ENCODE assay signal across 8 cellular contexts in the genomic region with DNA sequence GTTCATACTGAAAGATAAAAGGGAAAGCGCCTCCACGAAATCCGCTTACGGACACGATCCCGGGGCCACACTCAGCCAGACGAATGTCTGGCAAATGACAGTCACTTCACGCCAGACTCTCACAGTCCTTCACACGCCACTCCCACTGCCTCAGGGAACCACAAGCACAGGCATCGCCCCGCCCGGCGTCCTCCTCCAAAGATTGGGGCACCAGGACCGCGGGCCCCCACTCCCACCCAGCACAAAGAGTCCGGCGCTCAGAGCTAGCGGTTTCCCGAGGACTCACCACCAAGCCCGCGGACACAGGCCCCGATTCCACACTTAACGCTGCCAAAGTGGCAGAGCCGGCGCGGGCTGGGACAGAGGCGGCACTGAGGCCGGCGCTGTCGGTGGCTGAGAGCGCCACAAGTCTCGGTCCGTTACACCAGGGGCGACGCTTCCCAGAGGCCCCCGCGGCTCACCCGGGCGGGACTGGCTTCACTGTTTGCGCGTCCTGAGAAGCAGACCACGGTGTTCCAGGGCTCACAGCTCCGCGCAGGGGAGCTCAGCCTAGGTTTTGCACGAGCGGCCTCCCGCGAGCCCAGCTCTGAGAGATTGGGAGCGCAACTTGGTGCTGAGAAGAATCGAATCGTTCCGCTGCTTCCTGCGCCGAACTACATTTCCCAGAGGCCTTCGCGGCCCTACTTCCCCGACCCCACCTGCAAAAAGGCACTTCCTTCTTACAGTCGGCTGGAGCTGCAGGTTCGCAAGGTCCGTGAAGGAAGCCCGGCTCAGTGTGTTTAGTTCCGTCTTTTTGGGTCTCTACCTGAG. TPM values are rescaled to one million over a fixed set of nuclear protein-coding genes. Genes with fewer than 3 reads are reported as not detected.
DNase-seq lines count a peak whose midpoint lies in the region; ATAC-seq and TF ChIP-seq lines count a peak whose summit lies in the region.

A gene (minus strand): TSS at position 647 of the 810 bp plus-strand sequence. CDS start 22,523 bp downstream, outside the sequence.

- H3K9ac ChIP-seq in HUES48 (ENCODE audit: low read depth, low read length) = peak within 1 kb of the TSS; percentile 44
- peak within 1 kb of the TSS; percentile 73 to 79 for H3K9ac ChIP-seq in mucosa of rectum (ENCODE audit: low read depth in 1 of 2, low read length in 2 of 2)

- BruUV-seq in Caco-2 (replicated peaks; lab: Mats Ljungman, UMichigan) = no TSS peak
- no TSS peak for BruUV-seq in OCI-LY7 (replicated peaks; lab: Mats Ljungman, UMichigan)

- H3K27me3 Mint-ChIP-seq in Caco-2 (ENCODE audit: insufficient read depth, unreplicated experiment) = no peaks in the 10 kb centered on the region
- no peaks in the 10 kb centered on the region for H3K27me3 Mint-ChIP-seq in activated T-cell treated with anti-CD3 and anti-CD28 coated beads, Interleukin-2, amount 50 U/mL, for 24 hours

- peaks cover 21% of the 10 kb centered on the region for H3K9me3 Mint-ChIP-seq in Caco-2 (ENCODE audit: unreplicated experiment)
- H3K9me3 Mint-ChIP-seq in activated T-cell treated with anti-CD3 and anti-CD28 coated beads, Interleukin-2, amount 50 U/mL, for 24 hours = peaks cover 32% of the 10 kb centered on the region

- no peaks in the 10 kb centered on the region for H3K36me3 ChIP-seq in Caco-2 (ENCODE audit: control insufficient read depth, insufficient read depth, low read length)
- peaks cover 28% of the 10 kb centered on the region for H3K36me3 ChIP-seq in HUES48 (ENCODE audit: control insufficient read depth, insufficient read depth, low read length)
- H3K36me3 ChIP-seq in OCI-LY7 (ENCODE audit: insufficient read depth, low read length) = peaks cover 41% of the 10 kb centered on the region
- no peaks in the 10 kb centered on the region for H3K36me3 ChIP-seq in esophagus (ENCODE audit: control insufficient read depth in 2 of 2, insufficient read depth in 2 of 2, low read length in 1 of 2)
- peaks cover 14 to 15% of the 10 kb centered on the region in 2 donors for H3K36me3 ChIP-seq in mucosa of rectum (ENCODE audit: control insufficient read depth in 2 of 2, insufficient read depth in 2 of 2, low read length in 2 of 2)

- H3K4me3 Mint-ChIP-seq in Caco-2 (ENCODE audit: unreplicated experiment) = peak within 1 kb of the TSS; percentile 39
- peak within 1 kb of the TSS; percentile 97 for H3K4me3 Mint-ChIP-seq in activated T-cell treated with anti-CD3 and anti-CD28 coated beads, Interleukin-2, amount 50 U/mL, for 24 hours

- H3K27ac ChIP-seq in HUES48 (ENCODE audit: low read depth, low read length) = peak within 1 kb of the TSS; percentile 86
- H3K27ac ChIP-seq in OCI-LY7 (ENCODE audit: low read depth, low read length, poor library complexity, severe bottlenecking) = peak within 1 kb of the TSS; percentile 81
- H3K27ac ChIP-seq in esophagus (ENCODE audit: low read depth in 2 of 2, low read length in 1 of 2) = peak within 1 kb of the TSS; percentile 91 to 97
- peak within 1 kb of the TSS; percentile 78 to 88 for H3K27ac ChIP-seq in mucosa of rectum (ENCODE audit: low read depth in 2 of 2, low read length in 2 of 2)

- H3K4me1 ChIP-seq in Caco-2 (no peaks in the 10 kb centered on the region), HUES48 (ENCODE audit: control insufficient read depth, insufficient read depth, low read length) (no peaks in the 10 kb centered on the region), OCI-LY7 (ENCODE audit: insufficient read depth, low read length, poor library complexity, severe bottlenecking) (peaks cover 16% of the 10 kb centered on the region), esophagus (ENCODE audit: control insufficient read depth in 2 of 2, insufficient read depth in 2 of 2, low read length in 1 of 2) (peaks cover 0 to 7% of the 10 kb centered on the region in 2 donors), mucosa of rectum (ENCODE audit: control insufficient read depth in 2 of 2, insufficient read depth in 2 of 2, low read length in 2 of 2) (peaks cover 13 to 19% of the 10 kb centered on the region in 2 donors)

- H3K27ac Mint-ChIP-seq in Caco-2 (ENCODE audit: unreplicated experiment) = no peak within 1 kb of the TSS
- H3K27ac Mint-ChIP-seq in activated T-cell treated with anti-CD3 and anti-CD28 coated beads, Interleukin-2, amount 50 U/mL, for 24 hours = peak within 1 kb of the TSS; percentile 97

- DNase-seq in Caco-2 (peak in 1 of 2 experiments; percentile 47), OCI-LY7 (ENCODE audit: low spot score) (peak; percentile 94)
- DNase-seq in activated T-cell treated with anti-CD3 and anti-CD28 coated beads, Interleukin-2, amount 50 U/mL, for 24 hours = peak; percentile 89
- peak; percentile 72 to 76 for DNase-seq in stimulated activated CD8-positive, alpha-beta memory T cell treated with anti-CD3 and anti-CD28 coated beads, Interleukin-4, amount 100 ng/mL, for 4 hours (ENCODE audit: low read depth in 2 of 2, low spot score in 1 of 2)

- H3K4me3 ChIP-seq in Caco-2 (ENCODE audit: low read depth, low read length) = no peak within 1 kb of the TSS
- H3K4me3 ChIP-seq in HUES48 (ENCODE audit: low read depth, low read length) = peak within 1 kb of the TSS; percentile 96
- H3K4me3 ChIP-seq in OCI-LY7 (ENCODE audit: low read depth, low read length, poor library complexity, severe bottlenecking) = peak within 1 kb of the TSS; percentile 78
- H3K4me3 ChIP-seq in esophagus (ENCODE audit: low read depth in 1 of 2, low read length in 2 of 2) = peak within 1 kb of the TSS; percentile 77 to 86
- peak within 1 kb of the TSS; percentile 86 to 99 for H3K4me3 ChIP-seq in mucosa of rectum (ENCODE audit: low read length in 2 of 2)

- ATAC-seq in GM21381 (IDR thresholded peaks at IDR 0.05; ENCODE audit: unreplicated experiment) = peak; percentile 64

- peaks cover 12% of the 10 kb centered on the region; the same call in 1 of the 2 replicates for H3K79me2 ChIP-seq in OCI-LY7 (ENCODE audit: insufficient read depth, low read depth, low read length)

- intact Hi-C loops in Caco-2 (cut with micrococcal nuclease; ENCODE audit: unreplicated experiment) = no loop called here
- intact Hi-C loops in OCI-LY7 (cut with micrococcal nuclease; ENCODE audit: unreplicated experiment) = loop anchor here (1.0 to 10.0 kb wide), 7 partner anchors 96 to 1252 kb away; a partner anchor contains a TSS

- H3K4me1 Mint-ChIP-seq in Caco-2 (ENCODE audit: low read depth, unreplicated experiment) = no peaks in the 10 kb centered on the region
- peaks cover 33% of the 10 kb centered on the region for H3K4me1 Mint-ChIP-seq in activated T-cell treated with anti-CD3 and anti-CD28 coated beads, Interleukin-2, amount 50 U/mL, for 24 hours (ENCODE audit: low read depth)

- H3K27me3 ChIP-seq in Caco-2 (replicated peaks; ENCODE audit: control insufficient read depth, insufficient read depth, low read length) (no peaks in the 10 kb centered on the region), HUES48 (ENCODE audit: control insufficient read depth, insufficient read depth, low read length) (no peaks in the 10 kb centered on the region), esophagus (ENCODE audit: control insufficient read depth in 1 of 2, insufficient read depth in 2 of 2, low read length in 2 of 2) (no peaks in the 10 kb centered on the region), mucosa of rectum (ENCODE audit: control insufficient read depth in 2 of 2, insufficient read depth in 2 of 2, low read length in 2 of 2) (no peaks in the 10 kb centered on the region)

- CTCF ChIA-PET in Caco-2 (lab: Charles Lee) = no interaction called here
- CTCF ChIA-PET in OCI-LY7 (lab: Charles Lee; ENCODE audit: unreplicated experiment) = no interaction called here

- H3K36me3 Mint-ChIP-seq in Caco-2 (ENCODE audit: insufficient read depth, unreplicated experiment) = no peaks in the 10 kb centered on the region
- H3K36me3 Mint-ChIP-seq in activated T-cell treated with anti-CD3 and anti-CD28 coated beads, Interleukin-2, amount 50 U/mL, for 24 hours (ENCODE audit: low read depth) = peaks cover 60% of the 10 kb centered on the region

- H3K9me2 ChIP-seq in OCI-LY7 (ENCODE audit: insufficient read depth, low read length) = no peaks in the 10 kb centered on the region

- H3K9me3 ChIP-seq in Caco-2 = peaks cover 19% of the 10 kb centered on the region
- H3K9me3 ChIP-seq in HUES48 (ENCODE audit: control insufficient read depth, insufficient read depth, low read length) = peaks cover 8% of the 10 kb centered on the region
- H3K9me3 ChIP-seq in OCI-LY7 (ENCODE audit: low read length) = peaks cover 28% of the 10 kb centered on the region
- H3K9me3 ChIP-seq in esophagus (ENCODE audit: control insufficient read depth in 2 of 2, insufficient read depth in 1 of 2, low read depth in 1 of 2, low read length in 1 of 2) = peaks cover 0 to under 1% of the 10 kb centered on the region in 2 donors
- peaks cover 0 to 2% of the 10 kb centered on the region in 2 donors for H3K9me3 ChIP-seq in mucosa of rectum (ENCODE audit: control insufficient read depth in 2 of 2, low read length in 2 of 2)

- no peaks in the 10 kb centered on the region for H4K20me1 ChIP-seq in OCI-LY7 (ENCODE audit: insufficient read depth, low read length)

- H3K4me2 ChIP-seq in OCI-LY7 (ENCODE audit: low read length) = peak within 1 kb of the TSS; percentile 66

- TF ChIP-seq CTCF in Caco-2 (IDR thresholded peaks at IDR 0.05; ENCODE audit: insufficient read depth in 1 of 2, low read depth in 1 of 2, low read length in 1 of 2, severe bottlenecking in 1 of 2, unreplicated experiment in 1 of 2) = no peak
- TF ChIP-seq CTCF in OCI-LY7 (conservative IDR thresholded peaks at IDR 0.05; ENCODE audit: low read length) = no peak

- 0 to 1% methylated on average over 62 of the region's 62 CpGs for WGBS in esophagus, 2 donors

- POLR2A ChIA-PET in Caco-2 (lab: Charles Lee) (no interaction called here), OCI-LY7 (lab: Charles Lee) (no interaction called here)

- peak within 1 kb of the TSS; percentile 97 for H2AFZ ChIP-seq in OCI-LY7 (ENCODE audit: low read length)

RNA-seq across cellular contexts. Expression of the gene that starts here (rescaled TPM):
- total RNA-seq in Caco-2 (2022) (not detected in 2 replicates), OCI-LY7 (2022) (10.2 and 12.2 TPM in 2 replicates)
- total RNA-seq in OCI-LY7 (2014; rRNA removed; shearing (Covaris generic)) = 10.5 and 11.8 TPM in 2 replicates
- polyA plus RNA-seq in esophagus = 1 to 10 TPM in 1 of 2 donors, under 1 TPM in 1; 0.89 to 1.1 TPM
